8 cellular contexts compared by ENCODE assay signal in the genomic region with DNA sequence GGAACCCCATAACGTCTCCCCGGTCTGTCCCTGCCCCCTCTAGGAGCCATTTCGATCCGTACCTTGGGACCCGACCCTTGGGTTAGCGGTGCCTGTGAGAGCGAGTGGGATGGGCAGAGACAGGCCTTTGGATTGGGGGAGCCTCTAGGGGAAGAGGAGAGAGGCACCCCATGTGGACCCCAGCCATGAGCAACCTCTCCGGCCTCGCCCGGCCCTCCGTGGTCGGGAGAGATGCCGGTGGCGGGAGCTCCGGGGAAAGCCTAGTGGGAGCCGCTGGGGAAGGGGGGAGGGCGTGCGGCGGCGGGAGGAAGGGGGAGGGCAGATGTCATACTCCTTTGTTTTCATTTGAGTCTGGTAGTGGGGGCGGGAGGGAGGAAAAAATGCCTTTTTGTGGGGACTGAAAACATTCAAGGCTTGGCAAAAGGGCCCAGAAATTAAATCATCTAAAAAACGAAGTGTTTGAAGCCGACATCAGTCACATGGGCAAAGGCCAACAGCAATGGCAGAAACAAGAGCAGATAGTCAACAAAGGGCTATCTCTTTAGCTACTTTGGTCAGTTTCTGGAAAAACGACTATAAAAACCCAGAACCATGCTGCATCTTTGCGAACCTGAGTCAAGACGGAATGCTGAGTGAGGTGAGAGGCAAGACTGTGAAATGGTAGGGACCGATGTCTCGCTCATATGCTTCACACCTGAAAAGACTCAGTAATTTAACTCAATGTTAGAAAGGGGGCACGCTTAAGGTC. TPM values are rescaled to one million over a fixed set of nuclear protein-coding genes. Genes with fewer than 3 reads are reported as not detected.
DNase-seq lines count a peak whose midpoint lies in the region; ATAC-seq and TF ChIP-seq lines count a peak whose summit lies in the region.

No MANE protein-coding gene starts in this region.

- no peaks in the 10 kb centered on the region for H3K9me3 Mint-ChIP-seq in activated T-helper 1 cell treated with anti-CD3 and anti-CD28 coated beads, Interleukin-12 subunit alpha, Interleukin-12 subunit beta, Interleukin-2, Interleukin-4 antibody, amounts not matched to agents 30 ng/mL and 10 ng/mL and 1 ng/mL, durations not matched to agents 14 hours and 24 hours and 36 hours
- no peaks in the 10 kb centered on the region for H3K9me3 Mint-ChIP-seq in natural killer cell treated with Interleukin-12 subunit alpha and Interleukin-12 subunit beta and Interleukin-15 and Interleukin-18, amount 100 ng/mL, for 72 hours

- H3K4me1 ChIP-seq in transverse colon, result peaks cover 0 to 17% (median 12%) of the 10 kb centered on the region in 4 donors

- DNase-seq in C1 segment of cervical spinal cord (lab: John Stamatoyannopoulos, UW) (peak; percentile 47 to 97 (median 90)), NCI-H345 (lab: John Stamatoyannopoulos, UW) (peak; percentile 55), fibroblast of the conjunctiva (ENCODE audit: low read depth) (peak; percentile 49), transverse colon (peak; percentile 62)
- peak; percentile 43 for DNase-seq in activated T-helper 1 cell treated with anti-CD3 and anti-CD28 coated beads, Interleukin-12 subunit alpha, Interleukin-12 subunit beta, Interleukin-2, Interleukin-4 antibody, amounts not matched to agents 30 ng/mL and 10 ng/mL and 1 ng/mL, durations not matched to agents 14 hours and 24 hours and 36 hours (ENCODE audit: low spot score)
- DNase-seq in natural killer cell treated with Interleukin-12 subunit alpha and Interleukin-12 subunit beta and Interleukin-15 and Interleukin-18, amount 100 ng/mL, for 72 hours (ENCODE audit: low spot score), result no peak

- no peaks in the 10 kb centered on the region for H3K27me3 ChIP-seq in transverse colon

- H3K9me3 ChIP-seq in transverse colon, result no peaks in the 10 kb centered on the region

- H3K4me1 Mint-ChIP-seq in activated T-helper 1 cell treated with anti-CD3 and anti-CD28 coated beads, Interleukin-12 subunit alpha, Interleukin-12 subunit beta, Interleukin-2, Interleukin-4 antibody, amounts not matched to agents 30 ng/mL and 10 ng/mL and 1 ng/mL, durations not matched to agents 14 hours and 24 hours and 36 hours (ENCODE audit: low read depth), result peaks cover 28% of the 10 kb centered on the region
- peaks cover 20 to 31% of the 10 kb centered on the region in 2 donors for H3K4me1 Mint-ChIP-seq in natural killer cell treated with Interleukin-12 subunit alpha and Interleukin-12 subunit beta and Interleukin-15 and Interleukin-18, amount 100 ng/mL, for 72 hours (ENCODE audit: low read depth in 2 of 2)

- peak overlapping the region; percentile 95 for H3K4me3 Mint-ChIP-seq in activated T-helper 1 cell treated with anti-CD3 and anti-CD28 coated beads, Interleukin-12 subunit alpha, Interleukin-12 subunit beta, Interleukin-2, Interleukin-4 antibody, amounts not matched to agents 30 ng/mL and 10 ng/mL and 1 ng/mL, durations not matched to agents 14 hours and 24 hours and 36 hours
- H3K4me3 Mint-ChIP-seq in natural killer cell treated with Interleukin-12 subunit alpha and Interleukin-12 subunit beta and Interleukin-15 and Interleukin-18, amount 100 ng/mL, for 72 hours, result peak overlapping the region; percentile 100

- intact Hi-C loops in activated T-helper 1 cell treated with anti-CD3 and anti-CD28 coated beads, Interleukin-12 subunit alpha, Interleukin-12 subunit beta, Interleukin-2, Interleukin-4 antibody, amounts not matched to agents 30 ng/mL and 10 ng/mL and 1 ng/mL, durations not matched to agents 14 hours and 24 hours and 36 hours (cut with micrococcal nuclease), result loop anchor here (1.0 to 10.0 kb wide), 8 partner anchors 10 to 1758 kb away; partner anchors contain the start of genes ALG14, DPYD and RWDD3
- intact Hi-C loops in transverse colon (cut with DNase I; ENCODE audit: low total_unique reads), result no loop called here

- H3K27ac ChIP-seq in transverse colon, result peak overlapping the region; percentile 90 to 96 (median 92)

- peak overlapping the region; percentile 94 for H3K27ac Mint-ChIP-seq in activated T-helper 1 cell treated with anti-CD3 and anti-CD28 coated beads, Interleukin-12 subunit alpha, Interleukin-12 subunit beta, Interleukin-2, Interleukin-4 antibody, amounts not matched to agents 30 ng/mL and 10 ng/mL and 1 ng/mL, durations not matched to agents 14 hours and 24 hours and 36 hours
- H3K27ac Mint-ChIP-seq in natural killer cell treated with Interleukin-12 subunit alpha and Interleukin-12 subunit beta and Interleukin-15 and Interleukin-18, amount 100 ng/mL, for 72 hours, result peak overlapping the region; percentile 81 to 85

- peak overlapping the region; percentile 57 to 87 (median 74) for H3K4me3 ChIP-seq in transverse colon

- no peaks in the 10 kb centered on the region for H3K36me3 ChIP-seq in transverse colon

- ATAC-seq in GM18870 (IDR thresholded peaks at IDR 0.05; ENCODE audit: unreplicated experiment), result peak; percentile 37
- ATAC-seq in HG03108 (IDR thresholded peaks at IDR 0.05; ENCODE audit: unreplicated experiment), result peak; percentile 39
- peak; percentile 66 to 77 for ATAC-seq in natural killer cell treated with Interleukin-12 subunit alpha and Interleukin-12 subunit beta and Interleukin-15 and Interleukin-18, amount 100 ng/mL, for 72 hours

- H3K36me3 Mint-ChIP-seq in activated T-helper 1 cell treated with anti-CD3 and anti-CD28 coated beads, Interleukin-12 subunit alpha, Interleukin-12 subunit beta, Interleukin-2, Interleukin-4 antibody, amounts not matched to agents 30 ng/mL and 10 ng/mL and 1 ng/mL, durations not matched to agents 14 hours and 24 hours and 36 hours (ENCODE audit: low read depth), result peaks cover 13% of the 10 kb centered on the region
- H3K36me3 Mint-ChIP-seq in natural killer cell treated with Interleukin-12 subunit alpha and Interleukin-12 subunit beta and Interleukin-15 and Interleukin-18, amount 100 ng/mL, for 72 hours, result peaks cover 13% of the 10 kb centered on the region

- no peak for TF ChIP-seq CTCF in transverse colon (IDR thresholded peaks at IDR 0.05)

- WGBS in transverse colon (ENCODE audit: low coverage in 1 of 2), 2 donors, result 0 to 1% methylated on average over 11 to 27 of the region's 29 CpGs

- in situ Hi-C loops in transverse colon (cut with MboI; ENCODE audit: low pct_ligation_motif_present in 1 of 4, low pct_unique_long_range_greater_than_20kb in 1 of 4, low sequenced_read_pairs in 3 of 4), result no loop called here

- no peak for TF ChIP-seq EP300 in transverse colon (IDR thresholded peaks at IDR 0.05; ENCODE audit: low read depth)

- TF ChIP-seq POLR2A in transverse colon (IDR thresholded peaks at IDR 0.05), result peak; percentile 33

- peaks cover 12% of the 10 kb centered on the region for H3K27me3 Mint-ChIP-seq in activated T-helper 1 cell treated with anti-CD3 and anti-CD28 coated beads, Interleukin-12 subunit alpha, Interleukin-12 subunit beta, Interleukin-2, Interleukin-4 antibody, amounts not matched to agents 30 ng/mL and 10 ng/mL and 1 ng/mL, durations not matched to agents 14 hours and 24 hours and 36 hours (ENCODE audit: insufficient read depth)
- peaks cover 0 to 4% of the 10 kb centered on the region in 2 donors for H3K27me3 Mint-ChIP-seq in natural killer cell treated with Interleukin-12 subunit alpha and Interleukin-12 subunit beta and Interleukin-15 and Interleukin-18, amount 100 ng/mL, for 72 hours

RNA-seq across cellular contexts. Expression of gene PTBP2, which starts 0.8 kb away (rescaled TPM):
- 17.7 and 19.7 TPM in 2 replicates for total RNA-seq in activated T-helper 1 cell treated with anti-CD3 and anti-CD28 coated beads, Interleukin-12 subunit alpha, Interleukin-12 subunit beta, Interleukin-2, Interleukin-4 antibody, amounts not matched to agents 30 ng/mL and 10 ng/mL and 1 ng/mL, durations not matched to agents 14 hours and 24 hours and 36 hours
- 10 to 100 TPM; 12.5 to 27.3 TPM for total RNA-seq in natural killer cell treated with Interleukin-12 subunit alpha and Interleukin-12 subunit beta and Interleukin-15 and Interleukin-18, amount 100 ng/mL, for 72 hours
- total RNA-seq in transverse colon, result 100 to 1,000 TPM in 1 of 4 donors, 10 to 100 TPM in 3; 24.7 to 630 (median 44.3) TPM
